1 cellular context compared by ENCODE assay signal in the genomic region with DNA sequence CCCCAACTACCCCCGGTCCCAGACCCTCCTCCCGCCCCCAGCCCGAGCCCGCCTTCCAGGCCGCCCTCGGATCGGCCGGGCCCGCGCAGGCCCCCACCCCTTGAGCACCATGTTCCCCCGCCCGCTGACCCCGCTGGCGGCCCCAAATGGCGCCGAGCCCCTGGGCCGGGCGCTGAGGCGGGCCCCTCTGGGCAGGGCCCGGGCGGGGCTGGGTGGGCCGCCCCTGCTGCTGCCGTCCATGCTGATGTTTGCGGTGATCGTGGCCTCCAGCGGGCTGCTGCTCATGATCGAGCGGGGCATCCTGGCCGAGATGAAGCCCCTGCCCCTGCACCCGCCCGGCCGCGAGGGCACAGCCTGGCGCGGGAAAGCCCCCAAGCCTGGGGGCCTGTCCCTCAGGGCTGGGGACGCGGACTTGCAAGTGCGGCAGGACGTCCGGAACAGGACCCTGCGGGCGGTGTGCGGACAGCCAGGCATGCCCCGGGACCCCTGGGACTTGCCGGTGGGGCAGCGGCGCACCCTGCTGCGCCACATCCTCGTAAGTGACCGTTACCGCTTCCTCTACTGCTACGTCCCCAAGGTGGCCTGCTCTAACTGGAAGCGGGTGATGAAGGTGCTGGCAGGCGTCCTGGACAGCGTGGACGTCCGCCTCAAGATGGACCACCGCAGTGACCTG.
TF ChIP-seq lines count a peak whose summit lies in the region.

No MANE protein-coding gene starts in this region.

TF ChIP-seq in K562, 482 proteins besides CTCF, POLR2A, EP300 and RAD21 (continued from another document and continues in another):
- TF ChIP-seq, protein P1, sequence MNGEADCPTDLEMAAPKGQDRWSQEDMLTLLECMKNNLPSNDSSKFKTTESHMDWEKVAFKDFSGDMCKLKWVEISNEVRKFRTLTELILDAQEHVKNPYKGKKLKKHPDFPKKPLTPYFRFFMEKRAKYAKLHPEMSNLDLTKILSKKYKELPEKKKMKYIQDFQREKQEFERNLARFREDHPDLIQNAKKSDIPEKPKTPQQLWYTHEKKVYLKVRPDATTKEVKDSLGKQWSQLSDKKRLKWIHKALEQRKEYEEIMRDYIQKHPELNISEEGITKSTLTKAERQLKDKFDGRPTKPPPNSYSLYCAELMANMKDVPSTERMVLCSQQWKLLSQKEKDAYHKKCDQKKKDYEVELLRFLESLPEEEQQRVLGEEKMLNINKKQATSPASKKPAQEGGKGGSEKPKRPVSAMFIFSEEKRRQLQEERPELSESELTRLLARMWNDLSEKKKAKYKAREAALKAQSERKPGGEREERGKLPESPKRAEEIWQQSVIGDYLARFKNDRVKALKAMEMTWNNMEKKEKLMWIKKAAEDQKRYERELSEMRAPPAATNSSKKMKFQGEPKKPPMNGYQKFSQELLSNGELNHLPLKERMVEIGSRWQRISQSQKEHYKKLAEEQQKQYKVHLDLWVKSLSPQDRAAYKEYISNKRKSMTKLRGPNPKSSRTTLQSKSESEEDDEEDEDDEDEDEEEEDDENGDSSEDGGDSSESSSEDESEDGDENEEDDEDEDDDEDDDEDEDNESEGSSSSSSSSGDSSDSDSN (IDR thresholded peaks at IDR 0.05; ENCODE audit: borderline replicate concordance in 1 of 2, low read depth in 2 of 2, low read length in 2 of 2) = 0 out of 4 replicates have a peak, but pooled peaks of 1 of the 2 experiments have one; percentile 16
- TF ChIP-seq, protein P2, sequence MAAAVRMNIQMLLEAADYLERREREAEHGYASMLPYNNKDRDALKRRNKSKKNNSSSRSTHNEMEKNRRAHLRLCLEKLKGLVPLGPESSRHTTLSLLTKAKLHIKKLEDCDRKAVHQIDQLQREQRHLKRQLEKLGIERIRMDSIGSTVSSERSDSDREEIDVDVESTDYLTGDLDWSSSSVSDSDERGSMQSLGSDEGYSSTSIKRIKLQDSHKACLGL (CRISPR knock-in tag; IDR thresholded peaks at IDR 0.05; ENCODE audit: borderline replicate concordance, poor library complexity, severe bottlenecking) = no peak
- TF ChIP-seq GTF2F1 (IDR thresholded peaks at IDR 0.05; ENCODE audit: low read depth, low read length) = no peak
- TF ChIP-seq, protein P3, sequence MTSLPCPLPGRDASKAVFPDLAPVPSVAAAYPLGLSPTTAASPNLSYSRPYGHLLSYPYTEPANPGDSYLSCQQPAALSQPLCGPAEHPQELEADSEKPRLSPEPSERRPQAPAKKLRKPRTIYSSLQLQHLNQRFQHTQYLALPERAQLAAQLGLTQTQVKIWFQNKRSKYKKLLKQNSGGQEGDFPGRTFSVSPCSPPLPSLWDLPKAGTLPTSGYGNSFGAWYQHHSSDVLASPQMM (CRISPR knock-in tag; IDR thresholded peaks at IDR 0.05) = no peak
- TF ChIP-seq, protein P4, sequence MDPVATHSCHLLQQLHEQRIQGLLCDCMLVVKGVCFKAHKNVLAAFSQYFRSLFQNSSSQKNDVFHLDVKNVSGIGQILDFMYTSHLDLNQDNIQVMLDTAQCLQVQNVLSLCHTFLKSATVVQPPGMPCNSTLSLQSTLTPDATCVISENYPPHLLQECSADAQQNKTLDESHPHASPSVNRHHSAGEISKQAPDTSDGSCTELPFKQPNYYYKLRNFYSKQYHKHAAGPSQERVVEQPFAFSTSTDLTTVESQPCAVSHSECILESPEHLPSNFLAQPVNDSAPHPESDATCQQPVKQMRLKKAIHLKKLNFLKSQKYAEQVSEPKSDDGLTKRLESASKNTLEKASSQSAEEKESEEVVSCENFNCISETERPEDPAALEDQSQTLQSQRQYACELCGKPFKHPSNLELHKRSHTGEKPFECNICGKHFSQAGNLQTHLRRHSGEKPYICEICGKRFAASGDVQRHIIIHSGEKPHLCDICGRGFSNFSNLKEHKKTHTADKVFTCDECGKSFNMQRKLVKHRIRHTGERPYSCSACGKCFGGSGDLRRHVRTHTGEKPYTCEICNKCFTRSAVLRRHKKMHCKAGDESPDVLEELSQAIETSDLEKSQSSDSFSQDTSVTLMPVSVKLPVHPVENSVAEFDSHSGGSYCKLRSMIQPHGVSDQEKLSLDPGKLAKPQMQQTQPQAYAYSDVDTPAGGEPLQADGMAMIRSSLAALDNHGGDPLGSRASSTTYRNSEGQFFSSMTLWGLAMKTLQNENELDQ (CRISPR knock-in tag; IDR thresholded peaks at IDR 0.05; ENCODE audit: borderline replicate concordance) = no peak
- no peak for TF ChIP-seq BDP1 (IDR thresholded peaks at IDR 0.05; ENCODE audit: insufficient read depth, insufficient read length)
- TF ChIP-seq, protein P5, sequence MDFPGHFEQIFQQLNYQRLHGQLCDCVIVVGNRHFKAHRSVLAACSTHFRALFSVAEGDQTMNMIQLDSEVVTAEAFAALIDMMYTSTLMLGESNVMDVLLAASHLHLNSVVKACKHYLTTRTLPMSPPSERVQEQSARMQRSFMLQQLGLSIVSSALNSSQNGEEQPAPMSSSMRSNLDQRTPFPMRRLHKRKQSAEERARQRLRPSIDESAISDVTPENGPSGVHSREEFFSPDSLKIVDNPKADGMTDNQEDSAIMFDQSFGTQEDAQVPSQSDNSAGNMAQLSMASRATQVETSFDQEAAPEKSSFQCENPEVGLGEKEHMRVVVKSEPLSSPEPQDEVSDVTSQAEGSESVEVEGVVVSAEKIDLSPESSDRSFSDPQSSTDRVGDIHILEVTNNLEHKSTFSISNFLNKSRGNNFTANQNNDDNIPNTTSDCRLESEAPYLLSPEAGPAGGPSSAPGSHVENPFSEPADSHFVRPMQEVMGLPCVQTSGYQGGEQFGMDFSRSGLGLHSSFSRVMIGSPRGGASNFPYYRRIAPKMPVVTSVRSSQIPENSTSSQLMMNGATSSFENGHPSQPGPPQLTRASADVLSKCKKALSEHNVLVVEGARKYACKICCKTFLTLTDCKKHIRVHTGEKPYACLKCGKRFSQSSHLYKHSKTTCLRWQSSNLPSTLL (IDR thresholded peaks at IDR 0.05) = no peak
- no peak for TF ChIP-seq CHCHD3 (CRISPR knock-in tag; IDR thresholded peaks at IDR 0.05)
- TF ChIP-seq HDAC3 (IDR thresholded peaks at IDR 0.05; ENCODE audit: borderline replicate concordance, partially characterized antibody) = no peak
- no peak for TF ChIP-seq MCM5 (IDR thresholded peaks at IDR 0.05; ENCODE audit: low read depth)
- TF ChIP-seq SP2 (IDR thresholded peaks at IDR 0.05; ENCODE audit: extremely low read depth, low read depth, low read length, poor library complexity, severe bottlenecking) = no peak
- no peak for TF ChIP-seq MEIS2 (IDR thresholded peaks at IDR 0.05; ENCODE audit: partially characterized antibody)
- TF ChIP-seq L3MBTL2 (IDR thresholded peaks at IDR 0.05) = 0 out of 2 replicates have a peak, but pooled peaks have one; percentile 40
- no peak for TF ChIP-seq SMAD2 (IDR thresholded peaks at IDR 0.05; ENCODE audit: low read depth, low read length)
- no peak for TF ChIP-seq FIP1L1 (IDR thresholded peaks at IDR 0.05; ENCODE audit: low read depth, low read length, poor library complexity, severe bottlenecking)
- TF ChIP-seq, protein P6, sequence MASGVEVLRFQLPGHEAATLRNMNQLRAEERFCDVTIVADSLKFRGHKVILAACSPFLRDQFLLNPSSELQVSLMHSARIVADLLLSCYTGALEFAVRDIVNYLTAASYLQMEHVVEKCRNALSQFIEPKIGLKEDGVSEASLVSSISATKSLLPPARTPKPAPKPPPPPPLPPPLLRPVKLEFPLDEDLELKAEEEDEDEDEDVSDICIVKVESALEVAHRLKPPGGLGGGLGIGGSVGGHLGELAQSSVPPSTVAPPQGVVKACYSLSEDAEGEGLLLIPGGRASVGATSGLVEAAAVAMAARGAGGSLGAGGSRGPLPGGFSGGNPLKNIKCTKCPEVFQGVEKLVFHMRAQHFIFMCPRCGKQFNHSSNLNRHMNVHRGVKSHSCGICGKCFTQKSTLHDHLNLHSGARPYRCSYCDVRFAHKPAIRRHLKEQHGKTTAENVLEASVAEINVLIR (CRISPR knock-in tag; IDR thresholded peaks at IDR 0.05) = no peak
- TF ChIP-seq ZNF561 (CRISPR knock-in tag; conservative IDR thresholded peaks at IDR 0.05) = no peak
- TF ChIP-seq PPARD (CRISPR knock-in tag; IDR thresholded peaks at IDR 0.05) = no peak
- TF ChIP-seq ZNF347 (CRISPR knock-in tag; IDR thresholded peaks at IDR 0.05; ENCODE audit: low read depth) = no peak
- TF ChIP-seq MEF2A (IDR thresholded peaks at IDR 0.05; ENCODE audit: control insufficient read depth, low read depth, low read length) = no peak
- TF ChIP-seq ZFX (CRISPR knock-in tag; IDR thresholded peaks at IDR 0.05) = peak; percentile 58
- no peak for TF ChIP-seq ZKSCAN3 (CRISPR knock-in tag; IDR thresholded peaks at IDR 0.05)
- no peak for TF ChIP-seq MCM3 (IDR thresholded peaks at IDR 0.05)
- no peak for TF ChIP-seq U2AF1 (optimal IDR thresholded peaks at IDR 0.05; ENCODE audit: low read depth, low read length)
- TF ChIP-seq, protein P7, sequence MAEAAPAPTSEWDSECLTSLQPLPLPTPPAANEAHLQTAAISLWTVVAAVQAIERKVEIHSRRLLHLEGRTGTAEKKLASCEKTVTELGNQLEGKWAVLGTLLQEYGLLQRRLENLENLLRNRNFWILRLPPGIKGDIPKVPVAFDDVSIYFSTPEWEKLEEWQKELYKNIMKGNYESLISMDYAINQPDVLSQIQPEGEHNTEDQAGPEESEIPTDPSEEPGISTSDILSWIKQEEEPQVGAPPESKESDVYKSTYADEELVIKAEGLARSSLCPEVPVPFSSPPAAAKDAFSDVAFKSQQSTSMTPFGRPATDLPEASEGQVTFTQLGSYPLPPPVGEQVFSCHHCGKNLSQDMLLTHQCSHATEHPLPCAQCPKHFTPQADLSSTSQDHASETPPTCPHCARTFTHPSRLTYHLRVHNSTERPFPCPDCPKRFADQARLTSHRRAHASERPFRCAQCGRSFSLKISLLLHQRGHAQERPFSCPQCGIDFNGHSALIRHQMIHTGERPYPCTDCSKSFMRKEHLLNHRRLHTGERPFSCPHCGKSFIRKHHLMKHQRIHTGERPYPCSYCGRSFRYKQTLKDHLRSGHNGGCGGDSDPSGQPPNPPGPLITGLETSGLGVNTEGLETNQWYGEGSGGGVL (CRISPR knock-in tag; IDR thresholded peaks at IDR 0.05) = no peak
- no peak for TF ChIP-seq ZNF263 (CRISPR knock-in tag; IDR thresholded peaks at IDR 0.05; ENCODE audit: borderline replicate concordance)
- no peak for TF ChIP-seq HBP1 (CRISPR knock-in tag; IDR thresholded peaks at IDR 0.05)
- no peak for TF ChIP-seq ILF3 (IDR thresholded peaks at IDR 0.05; ENCODE audit: borderline replicate concordance)
- TF ChIP-seq NRF1 (conservative IDR thresholded peaks at IDR 0.05 in 1 of 2, IDR thresholded peaks at IDR 0.05 in 1 of 2) = peak; percentile 51 to 62; a peak in 3 of 4 replicates
- no peak for TF ChIP-seq ARID2 (IDR thresholded peaks at IDR 0.05)
- TF ChIP-seq ZNF384 (IDR thresholded peaks at IDR 0.05; ENCODE audit: low read depth, low read length) = no peak
- TF ChIP-seq, protein P8, sequence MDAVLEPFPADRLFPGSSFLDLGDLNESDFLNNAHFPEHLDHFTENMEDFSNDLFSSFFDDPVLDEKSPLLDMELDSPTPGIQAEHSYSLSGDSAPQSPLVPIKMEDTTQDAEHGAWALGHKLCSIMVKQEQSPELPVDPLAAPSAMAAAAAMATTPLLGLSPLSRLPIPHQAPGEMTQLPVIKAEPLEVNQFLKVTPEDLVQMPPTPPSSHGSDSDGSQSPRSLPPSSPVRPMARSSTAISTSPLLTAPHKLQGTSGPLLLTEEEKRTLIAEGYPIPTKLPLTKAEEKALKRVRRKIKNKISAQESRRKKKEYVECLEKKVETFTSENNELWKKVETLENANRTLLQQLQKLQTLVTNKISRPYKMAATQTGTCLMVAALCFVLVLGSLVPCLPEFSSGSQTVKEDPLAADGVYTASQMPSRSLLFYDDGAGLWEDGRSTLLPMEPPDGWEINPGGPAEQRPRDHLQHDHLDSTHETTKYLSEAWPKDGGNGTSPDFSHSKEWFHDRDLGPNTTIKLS (IDR thresholded peaks at IDR 0.05; ENCODE audit: borderline replicate concordance, low read depth) = peak; percentile 35; the same call in 1 of the 2 replicates
- TF ChIP-seq ZNF274 (IDR thresholded peaks at IDR 0.05; ENCODE audit: borderline replicate concordance, low read depth, low read length) = no peak
- no peak for TF ChIP-seq XRCC3 (IDR thresholded peaks at IDR 0.05)
- TF ChIP-seq KAT8 (IDR thresholded peaks at IDR 0.05; ENCODE audit: low read depth) = no peak
- TF ChIP-seq BCL6 (CRISPR knock-in tag; IDR thresholded peaks at IDR 0.05) = no peak
- no peak for TF ChIP-seq ZFP30 (CRISPR knock-in tag; IDR thresholded peaks at IDR 0.05; ENCODE audit: borderline replicate concordance)
- no peak for TF ChIP-seq ZNF764 (CRISPR knock-in tag; IDR thresholded peaks at IDR 0.05; ENCODE audit: low read depth)
- TF ChIP-seq KDM5B (IDR thresholded peaks at IDR 0.05; ENCODE audit: insufficient replicate concordance, low read depth, low read length) = peak; percentile 69
- no peak for TF ChIP-seq ETV1 (tag; conservative IDR thresholded peaks at IDR 0.05; ENCODE audit: low read depth)
- TF ChIP-seq, protein P9, sequence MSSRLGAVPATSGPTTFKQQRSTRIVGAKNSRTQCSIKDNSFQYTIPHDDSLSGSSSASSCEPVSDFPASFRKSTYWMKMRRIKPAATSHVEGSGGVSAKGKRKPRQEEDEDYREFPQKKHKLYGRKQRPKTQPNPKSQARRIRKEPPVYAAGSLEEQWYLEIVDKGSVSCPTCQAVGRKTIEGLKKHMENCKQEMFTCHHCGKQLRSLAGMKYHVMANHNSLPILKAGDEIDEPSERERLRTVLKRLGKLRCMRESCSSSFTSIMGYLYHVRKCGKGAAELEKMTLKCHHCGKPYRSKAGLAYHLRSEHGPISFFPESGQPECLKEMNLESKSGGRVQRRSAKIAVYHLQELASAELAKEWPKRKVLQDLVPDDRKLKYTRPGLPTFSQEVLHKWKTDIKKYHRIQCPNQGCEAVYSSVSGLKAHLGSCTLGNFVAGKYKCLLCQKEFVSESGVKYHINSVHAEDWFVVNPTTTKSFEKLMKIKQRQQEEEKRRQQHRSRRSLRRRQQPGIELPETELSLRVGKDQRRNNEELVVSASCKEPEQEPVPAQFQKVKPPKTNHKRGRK (tag; IDR thresholded peaks at IDR 0.05) = no peak
- no peak for TF ChIP-seq ATF3 (IDR thresholded peaks at IDR 0.05)
- no peak for TF ChIP-seq ATF3 (CRISPR knock-in tag; conservative IDR thresholded peaks at IDR 0.05)
